In genomic region chr7:105345725-105346124, GRCh38 we compare ENCODE assay signal across 1 cellular context.
TF ChIP-seq lines count a peak whose summit lies in the region.

No MANE protein-coding gene starts in this region.

TF ChIP-seq in WTC11, 78 proteins besides CTCF, POLR2A, EP300 and RAD21:
- TF ChIP-seq AFF4 (CRISPR knock-in tag; IDR thresholded peaks at IDR 0.05; ENCODE audit: borderline replicate concordance) = no peak
- TF ChIP-seq ZNF219 (CRISPR knock-in tag; IDR thresholded peaks at IDR 0.05; ENCODE audit: borderline replicate concordance) = no peak
- TF ChIP-seq IRF1 (CRISPR knock-in tag; IDR thresholded peaks at IDR 0.05) = no peak
- no peak for TF ChIP-seq ARID4B (CRISPR knock-in tag; IDR thresholded peaks at IDR 0.05; ENCODE audit: borderline replicate concordance)
- TF ChIP-seq AR (CRISPR knock-in tag; IDR thresholded peaks at IDR 0.05) = no peak
- TF ChIP-seq NR3C1 (CRISPR knock-in tag; conservative IDR thresholded peaks at IDR 0.05; ENCODE audit: low read depth) = no peak
- no peak for TF ChIP-seq TCF7 (CRISPR knock-in tag; IDR thresholded peaks at IDR 0.05; ENCODE audit: low read depth)
- no peak for TF ChIP-seq ESRRA (CRISPR knock-in tag; IDR thresholded peaks at IDR 0.05; ENCODE audit: borderline replicate concordance)
- no peak for TF ChIP-seq MYBL2 (CRISPR knock-in tag; IDR thresholded peaks at IDR 0.05)
- no peak for TF ChIP-seq CREM (CRISPR knock-in tag; IDR thresholded peaks at IDR 0.05)
- TF ChIP-seq FOXJ3 (CRISPR knock-in tag; IDR thresholded peaks at IDR 0.05; ENCODE audit: borderline replicate concordance) = no peak
- no peak for TF ChIP-seq CBFB (CRISPR knock-in tag; IDR thresholded peaks at IDR 0.05; ENCODE audit: low read depth)
- TF ChIP-seq NFE2L1 (CRISPR knock-in tag; IDR thresholded peaks at IDR 0.05) = no peak
- TF ChIP-seq ZBTB21 (CRISPR knock-in tag; IDR thresholded peaks at IDR 0.05; ENCODE audit: borderline replicate concordance) = no peak
